In genomic region chr16:85613609-85614337, GRCh38 we compare ENCODE assay signal across 8 cellular contexts. TPM values are rescaled to one million over a fixed set of nuclear protein-coding genes. Genes with fewer than 3 reads are reported as not detected.
DNase-seq lines count a peak whose midpoint lies in the region; ATAC-seq and TF ChIP-seq lines count a peak whose summit lies in the region.

No MANE protein-coding gene starts in this region.

- no peaks in the 10 kb centered on the region for H3K36me3 Mint-ChIP-seq in activated T-helper 1 cell treated with anti-CD3 and anti-CD28 coated beads, Interleukin-12 subunit alpha, Interleukin-12 subunit beta, Interleukin-2, Interleukin-4 antibody, amounts not matched to agents 30 ng/mL and 10 ng/mL and 1 ng/mL, durations not matched to agents 14 hours and 24 hours and 36 hours (ENCODE audit: low read depth)

- peaks cover 79% of the 10 kb centered on the region for H3K79me2 ChIP-seq in DND-41 (ENCODE audit: insufficient read depth, low read length)

- H3K4me3 Mint-ChIP-seq in activated T-helper 1 cell treated with anti-CD3 and anti-CD28 coated beads, Interleukin-12 subunit alpha, Interleukin-12 subunit beta, Interleukin-2, Interleukin-4 antibody, amounts not matched to agents 30 ng/mL and 10 ng/mL and 1 ng/mL, durations not matched to agents 14 hours and 24 hours and 36 hours = no peak overlapping the region

- H3K27ac ChIP-seq in DND-41 (ENCODE audit: low read length) (peak overlapping the region; percentile 67; the same call in 1 of the 2 replicates), mucosa of rectum (ENCODE audit: low read depth in 2 of 2, low read length in 2 of 2) (peak overlapping the region; percentile 93 to 97)

- H3K4me2 ChIP-seq in DND-41 (ENCODE audit: insufficient read depth, low read length) = peak overlapping the region; percentile 95

- H3K9me3 ChIP-seq in DND-41 (ENCODE audit: insufficient read depth, low read length, severe bottlenecking) = no peaks in the 10 kb centered on the region
- H3K9me3 ChIP-seq in endocrine pancreas (ENCODE audit: control insufficient read depth, low read length) = no peaks in the 10 kb centered on the region
- no peaks in the 10 kb centered on the region for H3K9me3 ChIP-seq in mucosa of rectum (ENCODE audit: control insufficient read depth in 2 of 2, low read length in 2 of 2)

- H3K36me3 ChIP-seq in DND-41 (ENCODE audit: insufficient read depth, low read length) (peaks cover 17% of the 10 kb centered on the region), endocrine pancreas (ENCODE audit: control insufficient read depth, insufficient read depth, low read length) (peaks cover 3% of the 10 kb centered on the region), mucosa of rectum (ENCODE audit: control insufficient read depth in 2 of 2, insufficient read depth in 2 of 2, low read length in 2 of 2) (peaks cover 5 to 12% of the 10 kb centered on the region in 2 donors)

- H3K9me3 Mint-ChIP-seq in activated T-helper 1 cell treated with anti-CD3 and anti-CD28 coated beads, Interleukin-12 subunit alpha, Interleukin-12 subunit beta, Interleukin-2, Interleukin-4 antibody, amounts not matched to agents 30 ng/mL and 10 ng/mL and 1 ng/mL, durations not matched to agents 14 hours and 24 hours and 36 hours = no peaks in the 10 kb centered on the region

- intact Hi-C loops in activated T-helper 1 cell treated with anti-CD3 and anti-CD28 coated beads, Interleukin-12 subunit alpha, Interleukin-12 subunit beta, Interleukin-2, Interleukin-4 antibody, amounts not matched to agents 30 ng/mL and 10 ng/mL and 1 ng/mL, durations not matched to agents 14 hours and 24 hours and 36 hours (cut with micrococcal nuclease) = loop anchor here (2.0 to 10.0 kb wide), 3 partner anchors 307 to 499 kb away; partner anchors contain the start of gene CIBAR2

- no peak for TF ChIP-seq CTCF in DND-41 (IDR thresholded peaks at IDR 0.05; ENCODE audit: borderline replicate concordance, extremely low read depth, low read length, poor library complexity, severe bottlenecking)

- H3K27me3 ChIP-seq in DND-41 (ENCODE audit: insufficient read depth, low read length, poor library complexity) (no peaks in the 10 kb centered on the region), endocrine pancreas (ENCODE audit: control insufficient read depth, insufficient read depth, low read length) (no peaks in the 10 kb centered on the region), mucosa of rectum (ENCODE audit: control insufficient read depth in 2 of 2, insufficient read depth in 2 of 2, low read length in 2 of 2) (no peaks in the 10 kb centered on the region)

- ATAC-seq in DND-41 (ENCODE audit: insufficient read depth, low read depth) (no peak), HG02678 (IDR thresholded peaks at IDR 0.05; ENCODE audit: unreplicated experiment) (no peak)

- H3K27ac Mint-ChIP-seq in activated T-helper 1 cell treated with anti-CD3 and anti-CD28 coated beads, Interleukin-12 subunit alpha, Interleukin-12 subunit beta, Interleukin-2, Interleukin-4 antibody, amounts not matched to agents 30 ng/mL and 10 ng/mL and 1 ng/mL, durations not matched to agents 14 hours and 24 hours and 36 hours = no peak overlapping the region

- H2AFZ ChIP-seq in DND-41 (ENCODE audit: low read depth, low read length) = no peak overlapping the region

- peak overlapping the region in 1 of 2 experiments; percentile 63; a peak in 2 of 4 replicates for H3K4me3 ChIP-seq in DND-41 (ENCODE audit: low read depth in 1 of 2, low read length in 2 of 2)
- H3K4me3 ChIP-seq in endocrine pancreas (ENCODE audit: control insufficient read depth, insufficient read depth, low read length) = no peak overlapping the region
- peak overlapping the region; percentile 67 to 73 for H3K4me3 ChIP-seq in mucosa of rectum (ENCODE audit: low read length in 2 of 2)

- peaks cover 36% of the 10 kb centered on the region for H3K4me1 Mint-ChIP-seq in activated T-helper 1 cell treated with anti-CD3 and anti-CD28 coated beads, Interleukin-12 subunit alpha, Interleukin-12 subunit beta, Interleukin-2, Interleukin-4 antibody, amounts not matched to agents 30 ng/mL and 10 ng/mL and 1 ng/mL, durations not matched to agents 14 hours and 24 hours and 36 hours (ENCODE audit: low read depth)

- H4K20me1 ChIP-seq in DND-41 (ENCODE audit: insufficient read depth, low read length) = peaks cover 73% of the 10 kb centered on the region

- DNase-seq in DND-41 (peak; percentile 64), KBM-7 (peak; percentile 68), SKM-1 (lab: John Stamatoyannopoulos, UW; ENCODE audit: unreplicated experiment) (peak; percentile 16), NCI-H1930 (lab: John Stamatoyannopoulos, UW) (no peak)
- DNase-seq in activated T-helper 1 cell treated with anti-CD3 and anti-CD28 coated beads, Interleukin-12 subunit alpha, Interleukin-12 subunit beta, Interleukin-2, Interleukin-4 antibody, amounts not matched to agents 30 ng/mL and 10 ng/mL and 1 ng/mL, durations not matched to agents 14 hours and 24 hours and 36 hours (ENCODE audit: low spot score) = no peak

- peaks cover 21% of the 10 kb centered on the region for H3K27me3 Mint-ChIP-seq in activated T-helper 1 cell treated with anti-CD3 and anti-CD28 coated beads, Interleukin-12 subunit alpha, Interleukin-12 subunit beta, Interleukin-2, Interleukin-4 antibody, amounts not matched to agents 30 ng/mL and 10 ng/mL and 1 ng/mL, durations not matched to agents 14 hours and 24 hours and 36 hours (ENCODE audit: insufficient read depth)

- H3K9ac ChIP-seq in DND-41 (ENCODE audit: low read depth, low read length) (peak overlapping the region; percentile 90), endocrine pancreas (ENCODE audit: control insufficient read depth, insufficient read depth, low read length) (peak overlapping the region; percentile 80), mucosa of rectum (ENCODE audit: low read depth in 1 of 2, low read length in 2 of 2) (peak overlapping the region; percentile 63 to 85)

- in situ Hi-C loops in KBM-7 (cut with MboI; ENCODE audit: low pct_unique_long_range_greater_than_20kb, low sequenced_read_pairs) = no loop called here

- H3K4me1 ChIP-seq in DND-41 (ENCODE audit: insufficient read depth, low read length) (peaks cover 61% of the 10 kb centered on the region), endocrine pancreas (ENCODE audit: control insufficient read depth, insufficient read depth, low read length) (peaks cover 7% of the 10 kb centered on the region), mucosa of rectum (ENCODE audit: control insufficient read depth in 2 of 2, insufficient read depth in 2 of 2, low read length in 2 of 2) (peaks cover 50 to 52% of the 10 kb centered on the region in 2 donors)

RNA-seq across cellular contexts. Expression of gene GSE1, which starts 0.7 kb away (rescaled TPM):
- 35.2 and 35.3 TPM in 2 replicates for total RNA-seq in activated T-helper 1 cell treated with anti-CD3 and anti-CD28 coated beads, Interleukin-12 subunit alpha, Interleukin-12 subunit beta, Interleukin-2, Interleukin-4 antibody, amounts not matched to agents 30 ng/mL and 10 ng/mL and 1 ng/mL, durations not matched to agents 14 hours and 24 hours and 36 hours

Comparison
In these comparisons a context has a peak if more than half of its experiments do, and no peak if none do; other contexts are left out.
1. DNase-seq: peak in DND-41 (single experiment), KBM-7 (single experiment) and SKM-1 (single experiment); none in NCI-H1930 (0 of 2) and activated T-helper 1 cell treated with anti-CD3 and anti-CD28 coated beads, Interleukin-12 subunit alpha, Interleukin-12 subunit beta, Interleukin-2, Interleukin-4 antibody, amounts not matched to agents 30 ng/mL and 10 ng/mL and 1 ng/mL, durations not matched to agents 14 hours and 24 hours and 36 hours (single experiment).
2. Peak in every context shown above with its lines, with median percentiles within 50 percentile points of each other: H3K9ac ChIP-seq.